16 cellular contexts compared by ENCODE assay signal in genomic region chr18:7902399-7902839, GRCh38.
DNase-seq lines count a peak whose midpoint lies in the region; ATAC-seq, FAIRE-seq and TF ChIP-seq lines count a peak whose summit lies in the region.
"Had no signal": no experiment of that assay in that cellular context is flagged by ENCODE, and none has a peak within 500 bp of the region (broad histone marks: within the 10 kb centered on the region; RNA-seq: fewer than 3 reads in every experiment).

No MANE protein-coding gene starts in this region.

- H3K4me1 ChIP-seq in skeletal muscle tissue (ENCODE audit: control insufficient read depth in 3 of 3, insufficient read depth in 3 of 3, low read length in 3 of 3) = peaks cover 8 to 14% (median 10%) of the 10 kb centered on the region in 3 donors

- DNase-seq in H54 (ENCODE audit: insufficient read length, low spot score) (no peak), choroid plexus epithelial cell (ENCODE audit: low read depth) (peak; percentile 94), hepatic stellate cell (ENCODE audit: low spot score) (peak; percentile 63), GM19240 (ENCODE audit: insufficient read length, low spot score) (no peak), NCI-H2196 (lab: John Stamatoyannopoulos, UW; ENCODE audit: unreplicated experiment) (no peak)
- no peak for DNase-seq in activated naive CD4-positive, alpha-beta T cell treated with anti-CD3 and anti-CD28 coated beads, Interleukin-2, amount 50 U/mL, for 16 hours
- DNase-seq: activated naive CD4-positive, alpha-beta T cell treated with anti-CD3 and anti-CD28 coated beads, Interleukin-2, amount 10 ng/mL, durations not matched to agents 7 days and 5 days; CD4-positive, alpha-beta memory T cell; Karpas-422; NCI-H2029; NK-92 treated with Interleukin-12 subunit alpha and Interleukin-12 subunit beta, amount 100 ng/mL, for 24 hours; SK-N-SH; substantia nigra had no signal

- H3K27me3 ChIP-seq in skeletal muscle tissue (ENCODE audit: control insufficient read depth in 3 of 3, insufficient read depth in 3 of 3, low read length in 3 of 3) = no peaks in the 10 kb centered on the region

- no peak for TF ChIP-seq POLR2A in H54 (IDR thresholded peaks at IDR 0.05; ENCODE audit: low read depth, low read length)

- no peak for ATAC-seq in GM21360 (IDR thresholded peaks at IDR 0.05; ENCODE audit: unreplicated experiment)

- H3K9me3 ChIP-seq in skeletal muscle tissue (ENCODE audit: control insufficient read depth in 3 of 3, low read length in 3 of 3) = no peaks in the 10 kb centered on the region
- H3K9me3 ChIP-seq: SK-N-SH had no signal

- TF ChIP-seq CTCF in choroid plexus epithelial cell (conservative IDR thresholded peaks at IDR 0.05; ENCODE audit: low read depth, low read length) = no peak

- H3K4me3 ChIP-seq in choroid plexus epithelial cell (ENCODE audit: low read depth, low read length) (peak overlapping the region; percentile 2), skeletal muscle tissue (ENCODE audit: low read length in 3 of 3) (no peak overlapping the region)

- peaks cover 0 to 3% (median 0%) of the 10 kb centered on the region in 3 donors for H3K36me3 ChIP-seq in skeletal muscle tissue (ENCODE audit: control insufficient read depth in 3 of 3, insufficient read depth in 3 of 3, low read length in 3 of 3)

- peak overlapping the region; percentile 15 for H3K27ac ChIP-seq in skeletal muscle tissue (ENCODE audit: low read depth, low read length)
- H3K27ac ChIP-seq: VCaP had no signal

- FAIRE-seq in H54 (lab: Jason Lieb, UNC) = peak; percentile 30

- no peak overlapping the region for H3K9ac ChIP-seq in skeletal muscle tissue (ENCODE audit: low read depth in 1 of 3, low read length in 3 of 3)
- H3K9ac ChIP-seq: SK-N-SH had no signal

Comparison
In these comparisons a context has a peak if more than half of its experiments do, and no peak if none do; other contexts are left out.
1. DNase-seq: peak in choroid plexus epithelial cell (single experiment) and hepatic stellate cell (single experiment); none in H54 (single experiment), GM19240 (single experiment), activated naive CD4-positive, alpha-beta T cell treated with anti-CD3 and anti-CD28 coated beads, Interleukin-2, amount 50 U/mL, for 16 hours (single experiment) and NCI-H2196 (single experiment).